ENCODE assay signal across 28 cellular contexts in the genomic region with DNA sequence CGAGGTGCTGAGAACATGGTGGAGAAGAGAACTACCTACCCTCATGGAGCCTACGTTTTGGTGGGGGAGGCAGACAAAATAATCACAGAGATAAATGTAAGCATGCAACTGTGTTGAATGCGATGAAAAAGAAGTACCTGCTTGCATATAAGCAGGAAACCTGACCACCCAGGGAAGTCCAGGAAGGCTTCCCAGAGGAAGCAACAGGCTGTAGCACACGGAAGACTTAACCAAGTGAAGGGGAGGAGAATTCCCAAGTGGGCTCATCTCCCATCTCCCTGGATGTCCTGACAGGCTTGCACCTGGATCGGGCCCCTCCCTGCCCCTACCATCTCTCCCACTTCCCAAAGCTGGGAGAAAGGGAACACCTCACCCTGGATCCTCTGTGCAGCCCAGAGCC. TPM values are rescaled to one million over a fixed set of nuclear protein-coding genes. Genes with fewer than 3 reads are reported as not detected.
A peak's percentile ranks its signal among the peaks of the same experiment; 100 is the strongest.
DNase-seq lines count a peak whose midpoint lies in the region; ATAC-seq and TF ChIP-seq lines count a peak whose summit lies in the region.
"Had no signal": no experiment of that assay in that cellular context is flagged by ENCODE, and none has a peak within 500 bp of the region (broad histone marks: within the 10 kb centered on the region; RNA-seq: fewer than 3 reads in every experiment).

No MANE protein-coding gene starts in this region.

- TF ChIP-seq CTCF in brain (conservative IDR thresholded peaks at IDR 0.05), result no peak
- TF ChIP-seq CTCF in neural progenitor cell (IDR thresholded peaks at IDR 0.05), result no peak

- no peak overlapping the region for H3K27ac ChIP-seq in CD4-positive, alpha-beta memory T cell (ENCODE audit: low read depth, low read length)
- H3K27ac ChIP-seq in neural progenitor cell, result no peak overlapping the region
- H3K27ac ChIP-seq: left ventricle myocardium inferior, Peyer's patch, SJSA1, suprapubic skin had no signal

- H2AFZ ChIP-seq in neural progenitor cell (replicated peaks), result no peak overlapping the region

- H3K36me3 ChIP-seq in CD4-positive, alpha-beta memory T cell (ENCODE audit: insufficient read depth, low read length), result peaks cover 5% of the 10 kb centered on the region
- H3K36me3 ChIP-seq in H7 (replicated peaks; ENCODE audit: control insufficient read depth, insufficient read depth, low read length) (peaks cover 7% of the 10 kb centered on the region), neural progenitor cell (no peaks in the 10 kb centered on the region)

- ATAC-seq in GM18867 (IDR thresholded peaks at IDR 0.05; ENCODE audit: unreplicated experiment) (no peak), HG03565 (IDR thresholded peaks at IDR 0.05; ENCODE audit: unreplicated experiment) (no peak)
- ATAC-seq: activated naive CD4-positive, alpha-beta T cell treated with anti-CD3 and anti-CD28 coated beads, Interleukin-2, amount 50 U/mL, for 72 hours; activated T-cell treated with anti-CD3 and anti-CD28 coated beads, Interleukin-2, amount 50 U/mL, for 72 hours; esophagus mucosa; stimulated activated effector memory CD8-positive, alpha-beta T cell treated with anti-CD3 and anti-CD28 coated beads, Interleukin-12 subunit alpha, Interleukin-12 subunit beta, amount 100 ng/mL, for 72 hours had no signal

- POLR2A ChIA-PET in CD4-positive, alpha-beta memory T cell (lab: Charles Lee; ENCODE audit: partially characterized antibody), result interaction anchor here (3.1 to 18.7 kb wide), 2 partner anchors 8 to 53 kb away, joined by 55 to 271 read pairs; a partner anchor contains a TSS

- no peak for DNase-seq in CD4-positive, alpha-beta memory T cell
- DNase-seq in H7 (peak; percentile 33), neural progenitor cell (ENCODE audit: low spot score) (no peak), GM19238 (ENCODE audit: insufficient read length, low spot score) (no peak)
- DNase-seq: activated CD8-positive, alpha-beta memory T cell treated with anti-CD3 and anti-CD28 coated beads for 24 hours; activated T-cell treated with anti-CD3 and anti-CD28 coated beads, Interleukin-2, amount 50 U/mL, for 72 hours; effector CD4-positive, alpha-beta T cell; EL; foreskin melanocyte; H9; hippocampal formation; KBM-7; left ventricle myocardium inferior; NCI-H146; NCI-H524; nucleus accumbens; Peyer's patch; small intestine; stimulated activated CD4-positive, alpha-beta T cell treated with anti-CD3 and anti-CD28 coated beads, Interleukin-2, amount 100 ng/mL, for 24 hours; T1000 had no signal

- H3K4me3 ChIP-seq in CD4-positive, alpha-beta memory T cell (ENCODE audit: low read length in 2 of 2), result no peak overlapping the region
- H3K4me3 ChIP-seq in H7 (ENCODE audit: insufficient read depth, low read depth, low read length) (no peak overlapping the region), neural progenitor cell (no peak overlapping the region)
- H3K4me3 ChIP-seq: SJSA1, suprapubic skin had no signal

- peaks cover 0 to 4% of the 10 kb centered on the region in 2 donors for H3K27me3 Mint-ChIP-seq in CD4-positive, alpha-beta memory T cell
- peaks cover 9% of the 10 kb centered on the region for H3K27me3 Mint-ChIP-seq in brain
- peaks cover 11% of the 10 kb centered on the region for H3K27me3 Mint-ChIP-seq in neural progenitor cell (ENCODE audit: insufficient read depth, low read depth)

- H3K9me3 ChIP-seq in CD4-positive, alpha-beta memory T cell (ENCODE audit: control insufficient read depth in 1 of 2, low read length in 2 of 2), result no peaks in the 10 kb centered on the region
- no peaks in the 10 kb centered on the region for H3K9me3 ChIP-seq in neural progenitor cell (ENCODE audit: low read depth)
- H3K9me3 ChIP-seq: left ventricle myocardium inferior, Peyer's patch, SJSA1, suprapubic skin had no signal

- peaks cover 46% of the 10 kb centered on the region for H3K4me1 ChIP-seq in CD4-positive, alpha-beta memory T cell (ENCODE audit: insufficient read depth, low read length)
- peaks cover 10% of the 10 kb centered on the region for H3K4me1 ChIP-seq in neural progenitor cell

- H3K36me3 Mint-ChIP-seq in CD4-positive, alpha-beta memory T cell, result peaks cover 0 to 3% of the 10 kb centered on the region in 2 donors
- H3K36me3 Mint-ChIP-seq in brain (no peaks in the 10 kb centered on the region), neural progenitor cell (peaks cover 4% of the 10 kb centered on the region)

- intact Hi-C loops in CD4-positive, alpha-beta memory T cell (cut with micrococcal nuclease), result no loop called here

- H3K79me2 ChIP-seq in neural progenitor cell (ENCODE audit: low read depth), result peaks cover 7% of the 10 kb centered on the region

- peak overlapping the region in 5 of 8 donors; percentile 17 to 52 (median 25) for H3K4me3 Mint-ChIP-seq in CD4-positive, alpha-beta memory T cell
- H3K4me3 Mint-ChIP-seq in brain, result peak overlapping the region in 4 of 5 experiments; percentile 43 to 95 (median 76)
- H3K4me3 Mint-ChIP-seq in neural progenitor cell, result peak overlapping the region; percentile 35

- H3K27ac Mint-ChIP-seq in CD4-positive, alpha-beta memory T cell, result no peak overlapping the region
- H3K27ac Mint-ChIP-seq in brain (peak overlapping the region in 1 of 5 experiments; percentile 40), neural progenitor cell (no peak overlapping the region)
- H3K27ac Mint-ChIP-seq: activated T-cell treated with anti-CD3 and anti-CD28 coated beads, Interleukin-2, amount 50 U/mL, for 72 hours had no signal

- H3K9me3 Mint-ChIP-seq in CD4-positive, alpha-beta memory T cell, result no peaks in the 10 kb centered on the region
- H3K9me3 Mint-ChIP-seq in brain (peaks cover 0 to 5% (median 0%) of the 10 kb centered on the region in 5 experiments), neural progenitor cell (no peaks in the 10 kb centered on the region)
- H3K9me3 Mint-ChIP-seq: activated naive CD4-positive, alpha-beta T cell treated with anti-CD3 and anti-CD28 coated beads, Interleukin-2, amount 50 U/mL, for 72 hours; activated T-cell treated with anti-CD3 and anti-CD28 coated beads, Interleukin-2, amount 50 U/mL, for 72 hours; H9; stimulated activated effector memory CD8-positive, alpha-beta T cell treated with anti-CD3 and anti-CD28 coated beads, Interleukin-12 subunit alpha, Interleukin-12 subunit beta, amount 100 ng/mL, for 72 hours had no signal

- H3K4me2 ChIP-seq in neural progenitor cell, result no peak overlapping the region

- H3K9ac ChIP-seq in neural progenitor cell, result no peak overlapping the region

- CTCF ChIA-PET in CD4-positive, alpha-beta memory T cell (lab: Charles Lee; ENCODE audit: partially characterized antibody), result interaction anchor here (2.6 to 20.5 kb wide), 2 partner anchors 9 to 48 kb away, joined by 31 to 562 read pairs; a partner anchor contains a TSS

- H4K20me1 ChIP-seq in neural progenitor cell (ENCODE audit: low read depth), result no peaks in the 10 kb centered on the region

- H3F3A ChIP-seq in neural progenitor cell (ENCODE audit: low read depth), result no peaks in the 10 kb centered on the region

- H3K4me1 Mint-ChIP-seq in CD4-positive, alpha-beta memory T cell, result peaks cover 23 to 60% (median 47%) of the 10 kb centered on the region in 4 donors
- peaks cover 35% of the 10 kb centered on the region for H3K4me1 Mint-ChIP-seq in brain
- H3K4me1 Mint-ChIP-seq in neural progenitor cell, result peaks cover 28% of the 10 kb centered on the region

- peaks cover 5% of the 10 kb centered on the region for H3K27me3 ChIP-seq in CD4-positive, alpha-beta memory T cell (ENCODE audit: insufficient read depth, low read length)
- H3K27me3 ChIP-seq in H7 (ENCODE audit: control insufficient read depth, insufficient read depth, low read length) (peaks cover 8% of the 10 kb centered on the region), neural progenitor cell (peaks cover 1% of the 10 kb centered on the region)
- H3K27me3 ChIP-seq: Peyer's patch, SJSA1, suprapubic skin had no signal

RNA-seq across cellular contexts. Expression of a gene that starts 2.0 kb away (rescaled TPM):
- total RNA-seq in CD4-positive, alpha-beta memory T cell, result 10 to 100 TPM; 26.4 to 30.5 TPM
- polyA plus RNA-seq in CD4-positive, alpha-beta memory T cell, result 10 to 100 TPM; 15.7 to 19.5 TPM
- 35.5 and 48.6 TPM in 2 replicates for total RNA-seq in H7 (2014; rRNA removed; shearing (Covaris generic))
- 24.3 TPM for polyA plus RNA-seq in brain (ENCODE audit: insufficient read depth, low read depth, low replicate concordance)
- total RNA-seq in neural progenitor cell (ENCODE audit: low replicate concordance), result 29.8 and 61.3 TPM in 2 replicates

RNA-seq across cellular contexts. Expression of a gene that starts 7.6 kb away (rescaled TPM):
- total RNA-seq in CD4-positive, alpha-beta memory T cell, result under 1 TPM; 0.23 to 0.69 TPM
- not detected for polyA plus RNA-seq in CD4-positive, alpha-beta memory T cell
- 0.21 and 0.30 TPM in 2 replicates for total RNA-seq in H7 (2014; rRNA removed; shearing (Covaris generic))
- polyA plus RNA-seq in brain (ENCODE audit: insufficient read depth, low read depth, low replicate concordance), result 3.4 TPM
- total RNA-seq in neural progenitor cell (ENCODE audit: low replicate concordance), result 0.06 and 0.12 TPM in 2 replicates
- total RNA-seq: SJSA1, suprapubic skin had no signal

RNA-seq across cellular contexts. Expression of a gene that starts 7.7 kb away (rescaled TPM):
- total RNA-seq in CD4-positive, alpha-beta memory T cell, result 10 to 100 TPM; 39.6 to 41.4 TPM
- 10 to 100 TPM; 45.9 to 69.6 TPM for polyA plus RNA-seq in CD4-positive, alpha-beta memory T cell
- 138 and 156 TPM in 2 replicates for total RNA-seq in H7 (2014; rRNA removed; shearing (Covaris generic))
- polyA plus RNA-seq in brain (ENCODE audit: insufficient read depth, low read depth, low replicate concordance), result 61.6 TPM
- 48.2 and 63.3 TPM in 2 replicates for total RNA-seq in neural progenitor cell (ENCODE audit: low replicate concordance)

RNA-seq across cellular contexts. Expression of a gene that starts 11.9 kb away (rescaled TPM):
- not detected for total RNA-seq in CD4-positive, alpha-beta memory T cell
- not detected for polyA plus RNA-seq in CD4-positive, alpha-beta memory T cell
- total RNA-seq in H7 (2014; rRNA removed; shearing (Covaris generic)), result 0.07 and 0.10 TPM in 2 replicates
- polyA plus RNA-seq in brain (ENCODE audit: insufficient read depth, low read depth, low replicate concordance), result 2.5 TPM
- total RNA-seq in neural progenitor cell (ENCODE audit: low replicate concordance), result 0.04 and 0.65 TPM in 2 replicates
- total RNA-seq: SJSA1 had no signal

RNA-seq across cellular contexts. Expression of a gene that starts 17.5 kb away (rescaled TPM):
- 10 to 100 TPM; 46.5 to 50.4 TPM for total RNA-seq in CD4-positive, alpha-beta memory T cell
- polyA plus RNA-seq in CD4-positive, alpha-beta memory T cell, result 1 to 10 TPM; 1.6 to 7.9 TPM
- total RNA-seq in H7 (2014; rRNA removed; shearing (Covaris generic)), result 11.3 and 21.8 TPM in 2 replicates
- 6.6 TPM for polyA plus RNA-seq in brain (ENCODE audit: insufficient read depth, low read depth, low replicate concordance)
- total RNA-seq in neural progenitor cell (ENCODE audit: low replicate concordance), result 5.1 and 10.8 TPM in 2 replicates

Comparison
In these comparisons a context has a peak if more than half of its experiments do, and no peak if none do; other contexts are left out.
1. H3K4me3 Mint-ChIP-seq: peak in every context shown above with its lines; median percentile 76 in brain; 35 in neural progenitor cell; 25 in CD4-positive, alpha-beta memory T cell.